ENCODE assay signal across 10 cellular contexts in genomic region chr3:50341537-50341936, GRCh38. TPM values are rescaled to one million over a fixed set of nuclear protein-coding genes. Genes with fewer than 3 reads are reported as not detected.
A peak's percentile ranks its signal among the peaks of the same experiment; 100 is the strongest.
DNase-seq lines count a peak whose midpoint lies in the region; ATAC-seq and TF ChIP-seq lines count a peak whose summit lies in the region.
"Had no signal": no experiment of that assay in that cellular context is flagged by ENCODE, and none has a peak within 500 bp of the region (broad histone marks: within the 10 kb centered on the region; RNA-seq: fewer than 3 reads in every experiment).

No MANE protein-coding gene starts in this region.

- peak overlapping the region; percentile 87 to 100 (median 98) for H3K4me2 ChIP-seq in BLaER1 treated with 17β-estradiol and CSF1 and Interleukin-3, amounts not matched to agents 10 nM and 100 nM

- ATAC-seq in GM18517 (IDR thresholded peaks at IDR 0.05; ENCODE audit: unreplicated experiment) = no peak

- DNase-seq in H7 (peak; percentile 56), coronary artery (ENCODE audit: low spot score) (no peak), posterior vena cava (ENCODE audit: low spot score) (no peak), HPDE6-E6E7 (ENCODE audit: extremely low spot score) (no peak)
- no peak for DNase-seq in activated effector memory CD4-positive, alpha-beta T cell treated with anti-CD3 and anti-CD28 coated beads, Interleukin-2, amount 50 U/mL, for 16 hours
- DNase-seq: NCI-H2029, SHP77 treated with DMSO at 0.1 percent for 48 hours had no signal

- intact Hi-C loops in posterior vena cava (cut with DNase I) = no loop called here

- peaks cover 0 to 7% (median under 1%) of the 10 kb centered on the region in 11 experiments; a peak in 7 of 22 replicates for H3K36me3 ChIP-seq in BLaER1 treated with 17β-estradiol and CSF1 and Interleukin-3, amounts not matched to agents 10 nM and 100 nM
- H3K36me3 ChIP-seq in H7 (replicated peaks; ENCODE audit: control insufficient read depth, insufficient read depth, low read length) (no peaks in the 10 kb centered on the region), neutrophil (no peaks in the 10 kb centered on the region)

- H3K4me3 ChIP-seq in BLaER1 treated with 17β-estradiol and CSF1 and Interleukin-3, amounts not matched to agents 10 nM and 100 nM = peak overlapping the region in 9 of 10 experiments; percentile 58 to 92 (median 88); a peak in 18 of 20 replicates
- H3K4me3 ChIP-seq in H7 (ENCODE audit: insufficient read depth, low read depth, low read length) (no peak overlapping the region), coronary artery (peak overlapping the region; percentile 73), neutrophil (ENCODE audit: low read depth in 1 of 2, low read length in 1 of 2) (peak overlapping the region; percentile 91 to 93)

- peaks cover 0 to 47% (median 26%) of the 10 kb centered on the region in 11 experiments; a peak in 15 of 22 replicates for H3K27me3 ChIP-seq in BLaER1 treated with 17β-estradiol and CSF1 and Interleukin-3, amounts not matched to agents 10 nM and 100 nM
- H3K27me3 ChIP-seq in H7 (ENCODE audit: control insufficient read depth, insufficient read depth, low read length) (peaks cover 53% of the 10 kb centered on the region), neutrophil (no peaks in the 10 kb centered on the region)

- peak overlapping the region in 10 of 11 experiments; percentile 87 to 99 (median 96); a peak in 18 of 22 replicates for H3K27ac ChIP-seq in BLaER1 treated with 17β-estradiol and CSF1 and Interleukin-3, amounts not matched to agents 10 nM and 100 nM
- H3K27ac ChIP-seq in coronary artery (peak overlapping the region; percentile 82 to 99), neutrophil (peak overlapping the region; percentile 100)

- H3K4me1 ChIP-seq in BLaER1 treated with 17β-estradiol and CSF1 and Interleukin-3, amounts not matched to agents 10 nM and 100 nM = peaks cover 61 to 78% (median 72%) of the 10 kb centered on the region in 10 experiments
- H3K4me1 ChIP-seq in neutrophil (ENCODE audit: control insufficient read depth in 1 of 2, insufficient read depth in 1 of 2, low read depth in 1 of 2, low read length in 1 of 2) = peaks cover 77 to 85% of the 10 kb centered on the region in 2 experiments

- no peaks in the 10 kb centered on the region for H3K9me3 ChIP-seq in BLaER1 treated with 17β-estradiol and CSF1 and Interleukin-3, amounts not matched to agents 10 nM and 100 nM (replicated peaks in 1 of 11)
- no peaks in the 10 kb centered on the region for H3K9me3 ChIP-seq in neutrophil

- H3K9ac ChIP-seq in BLaER1 treated with 17β-estradiol and CSF1 and Interleukin-3, amounts not matched to agents 10 nM and 100 nM = peak overlapping the region; percentile 85 to 98 (median 95); a peak in 21 of 22 replicates

- peaks cover 5 to 7% (median 5%) of the 10 kb centered on the region in 11 experiments; a peak in 21 of 22 replicates for H4K20me1 ChIP-seq in BLaER1 treated with 17β-estradiol and CSF1 and Interleukin-3, amounts not matched to agents 10 nM and 100 nM

- no peak for TF ChIP-seq CTCF in coronary artery (IDR thresholded peaks at IDR 0.05)
- TF ChIP-seq CTCF in neutrophil (IDR thresholded peaks at IDR 0.05) = no peak

RNA-seq across cellular contexts. Expression of gene RASSF1, which starts 0.9 kb away (rescaled TPM):
- 11.4 and 16.7 TPM in 2 replicates for total RNA-seq in H7 (2014; rRNA removed; shearing (Covaris generic))
- 10 to 100 TPM; 31.3 to 40.3 TPM for total RNA-seq in posterior vena cava

RNA-seq across cellular contexts. Expression of gene ZMYND10, which starts 4.0 kb away (rescaled TPM):
- total RNA-seq in H7 (2014; rRNA removed; shearing (Covaris generic)) = 1.1 and 1.3 TPM in 2 replicates
- under 1 TPM; 0.23 to 0.24 TPM for total RNA-seq in posterior vena cava

RNA-seq across cellular contexts. Expression of gene NPRL2, which starts 9.0 kb away (rescaled TPM):
- 41.1 and 41.6 TPM in 2 replicates for total RNA-seq in H7 (2014; rRNA removed; shearing (Covaris generic))
- total RNA-seq in posterior vena cava = 10 to 100 TPM; 10.6 to 17.4 TPM

RNA-seq across cellular contexts. Expression of gene CYB561D2, which starts 9.1 kb away (rescaled TPM):
- 19.0 and 20.0 TPM in 2 replicates for total RNA-seq in H7 (2014; rRNA removed; shearing (Covaris generic))
- total RNA-seq in posterior vena cava = 10 to 100 TPM in 1 of 2 donors, 1 to 10 TPM in 1; 7.9 to 10.5 TPM

RNA-seq across cellular contexts. Expression of gene TUSC2, which starts 13.5 kb away (rescaled TPM):
- 36.3 and 42.1 TPM in 2 replicates for total RNA-seq in H7 (2014; rRNA removed; shearing (Covaris generic))
- total RNA-seq in posterior vena cava = 10 to 100 TPM; 19.1 to 22.4 TPM
